ENCODE assay signal across 29 cellular contexts in genomic region chr17:18122991-18123753, GRCh38. TPM values are rescaled to one million over a fixed set of nuclear protein-coding genes. Genes with fewer than 3 reads are reported as not detected.
DNase-seq lines count a peak whose midpoint lies in the region; ATAC-seq, FAIRE-seq and TF ChIP-seq lines count a peak whose summit lies in the region.
"Had no signal": no experiment of that assay in that cellular context is flagged by ENCODE, and none has a peak within 500 bp of the region (broad histone marks: within the 10 kb centered on the region; RNA-seq: fewer than 3 reads in every experiment).

No MANE protein-coding gene starts in this region.

- POLR2A ChIA-PET in HepG2 (lab: Yijun Ruan, JAX), result no interaction called here

- intact Hi-C loops in HepG2 (cut with micrococcal nuclease; ENCODE audit: unreplicated experiment), result no loop called here
- intact Hi-C loops in right lobe of liver (cut with DNase I), result no loop called here

- FAIRE-seq in HepG2 (lab: Jason Lieb, UNC), result no peak

- BruUV-seq in HepG2 (replicated peaks; lab: Mats Ljungman, UMichigan), result no TSS peak

- no peaks in the 10 kb centered on the region for H3K27me3 Mint-ChIP-seq in neural crest cell (ENCODE audit: low read depth)
- H3K27me3 Mint-ChIP-seq: B cell had no signal

- DNase-seq in HepG2 (ENCODE audit: low spot score), result no peak
- no peak for DNase-seq in right lobe of liver
- peak; percentile 25 for DNase-seq in cerebellum (ENCODE audit: low spot score)
- DNase-seq in neural crest cell (ENCODE audit: low read depth, low spot score), result no peak
- no peak for DNase-seq in 8988T
- DNase-seq in T-helper 2 cell, result no peak
- DNase-seq: CD8-positive, alpha-beta T cell; DMS 273 treated with DMSO at 0.1 percent for 48 hours; DND-41; HFFc6; KBM-7; MV-4-11; NCI-H1105; NCI-H1694; NCI-H2029 treated with DMSO at 0.1 percent for 48 hours; NCI-H2171 treated with DMSO at 0.1 percent for 48 hours; NCI-H345; NCI-H524 treated with DMSO at 0.1 percent for 48 hours; NCI-H774; PC-9; SJCRH30 had no signal

- H3K79me2 ChIP-seq in HepG2 (ENCODE audit: insufficient read depth, low read length), result no peaks in the 10 kb centered on the region

- TF ChIP-seq POLR2A in HepG2 (IDR thresholded peaks at IDR 0.05; ENCODE audit: insufficient read depth in 1 of 2, low read depth in 2 of 2, low read length in 2 of 2), result no peak
- no peak for TF ChIP-seq POLR2A in right lobe of liver (IDR thresholded peaks at IDR 0.05)

- CTCF ChIA-PET in HepG2 (lab: Yijun Ruan, JAX; ENCODE audit: low intra/inter-chr PET ratio, low total read pairs), result no interaction called here

- in situ Hi-C loops in HepG2 (cut with HindIII; ENCODE audit: extremely low pct_ligation_motif_present, low pct_unique_long_range_greater_than_20kb), result loop anchor here (25.0 kb wide), 1 partner anchor 111 kb away; no protein-coding TSS in a partner anchor

- no peaks in the 10 kb centered on the region for H3K4me1 Mint-ChIP-seq in neural crest cell
- H3K4me1 Mint-ChIP-seq: B cell had no signal

- TF ChIP-seq EP300 in HepG2 (IDR thresholded peaks at IDR 0.05; ENCODE audit: low read depth in 2 of 2, low read length in 2 of 2), result no peak
- no peak for TF ChIP-seq EP300 in HepG2 (CRISPR knock-in tag; IDR thresholded peaks at IDR 0.05; ENCODE audit: borderline replicate concordance)

- TF ChIP-seq RAD21 in HepG2 (CRISPR knock-in tag; IDR thresholded peaks at IDR 0.05), result no peak

- 76% methylated on average over 8 of the region's 31 CpGs for WGBS in HepG2 (ENCODE audit: low lambda C conversion rate)
- WGBS in right lobe of liver (ENCODE audit: insufficient coverage, low coverage, low lambda C conversion rate, missing lambda C conversion rate), result 93% methylated on average over 9 of the region's 31 CpGs

- peaks cover 6 to 23% of the 10 kb centered on the region in 2 experiments; a peak in 3 of 5 replicates for H3K27me3 ChIP-seq in HepG2 (ENCODE audit: control insufficient read depth in 1 of 2, insufficient read depth in 2 of 2, low read length in 2 of 2)
- no peaks in the 10 kb centered on the region for H3K27me3 ChIP-seq in right lobe of liver
- H3K27me3 ChIP-seq in skeletal muscle tissue (ENCODE audit: control insufficient read depth in 3 of 3, insufficient read depth in 3 of 3, low read length in 3 of 3), result no peaks in the 10 kb centered on the region

- no peak overlapping the region for H3K27ac ChIP-seq in HepG2 (ENCODE audit: extremely low read length, insufficient read depth, low read length)
- H3K27ac ChIP-seq in right lobe of liver, result no peak overlapping the region
- peak overlapping the region; percentile 61 for H3K27ac ChIP-seq in skeletal muscle tissue (ENCODE audit: low read depth, low read length)
- H3K27ac ChIP-seq: C4-2B, PC-9, SJCRH30 had no signal

- H3K4me3 ChIP-seq in HepG2 (replicated peaks in 1 of 3; ENCODE audit: insufficient read depth in 1 of 3, low read depth in 2 of 3, low read length in 3 of 3) (no peak overlapping the region), right lobe of liver (no peak overlapping the region), skeletal muscle tissue (ENCODE audit: low read length in 3 of 3) (peak overlapping the region in 1 of 3 donors; percentile 41)
- H3K4me3 ChIP-seq: HAP-1, PC-9, SJCRH30 had no signal

- H4K20me1 ChIP-seq in HepG2 (ENCODE audit: insufficient read depth, low read length), result no peaks in the 10 kb centered on the region

- no peak overlapping the region for H3K9ac ChIP-seq in HepG2 (ENCODE audit: insufficient read depth, low read depth, low read length)
- H3K9ac ChIP-seq in skeletal muscle tissue (ENCODE audit: low read depth in 1 of 3, low read length in 3 of 3), result peak overlapping the region in 2 of 3 donors; percentile 43 to 70

- H3K4me1 ChIP-seq in HepG2 (ENCODE audit: insufficient read depth, low read length) (peaks cover 3% of the 10 kb centered on the region), right lobe of liver (peaks cover 0 to 2% (median under 1%) of the 10 kb centered on the region in 4 donors), skeletal muscle tissue (ENCODE audit: control insufficient read depth in 3 of 3, insufficient read depth in 3 of 3, low read length in 3 of 3) (peaks cover 17 to 35% (median 24%) of the 10 kb centered on the region in 3 donors)
- H3K4me1 ChIP-seq: HAP-1 had no signal

- H3K4me2 ChIP-seq in HepG2 (ENCODE audit: low read depth, low read length), result no peak overlapping the region
- H3K4me2 ChIP-seq: PC-9 had no signal

- no peaks in the 10 kb centered on the region for H3K9me3 Mint-ChIP-seq in neural crest cell

- H3K9me3 ChIP-seq in HepG2 (ENCODE audit: low read length) (peaks cover 7% of the 10 kb centered on the region), right lobe of liver (no peaks in the 10 kb centered on the region), skeletal muscle tissue (ENCODE audit: control insufficient read depth in 3 of 3, low read length in 3 of 3) (peaks cover 0 to 4% (median 0%) of the 10 kb centered on the region in 3 donors)

- no peak for TF ChIP-seq CTCF in HepG2 (CRISPR knock-in tag; IDR thresholded peaks at IDR 0.05)
- no peak for TF ChIP-seq CTCF in right lobe of liver (IDR thresholded peaks at IDR 0.05)
- no peak for TF ChIP-seq CTCF in neural crest cell (conservative IDR thresholded peaks at IDR 0.05)

- peaks cover 2% of the 10 kb centered on the region for H3K36me3 Mint-ChIP-seq in neural crest cell (ENCODE audit: low read depth)
- H3K36me3 Mint-ChIP-seq: CD8-positive, alpha-beta T cell had no signal

- ATAC-seq in HepG2, result no peak
- no peak for ATAC-seq in right lobe of liver
- no peak for ATAC-seq in HG03378 (IDR thresholded peaks at IDR 0.05; ENCODE audit: unreplicated experiment)
- ATAC-seq: CD8-positive, alpha-beta T cell; Right ventricle myocardium inferior; SK-N-SH treated with all-trans-retinoic acid at 6 μM for 48 hours had no signal

- no peak overlapping the region for H3K4me3 Mint-ChIP-seq in neural crest cell
- H3K4me3 Mint-ChIP-seq: B cell; CD8-positive, alpha-beta T cell; HFFc6 had no signal

- no peaks in the 10 kb centered on the region for H3K36me3 ChIP-seq in HepG2 (replicated peaks in 1 of 2; ENCODE audit: control insufficient read depth in 1 of 2, insufficient read depth in 2 of 2, low read length in 2 of 2)
- H3K36me3 ChIP-seq in right lobe of liver, result no peaks in the 10 kb centered on the region
- H3K36me3 ChIP-seq in skeletal muscle tissue (ENCODE audit: control insufficient read depth in 3 of 3, insufficient read depth in 3 of 3, low read length in 3 of 3), result no peaks in the 10 kb centered on the region
- H3K36me3 ChIP-seq: HAP-1, SJCRH30 had no signal

- H3K27ac Mint-ChIP-seq in neural crest cell (ENCODE audit: unreplicated experiment), result peak overlapping the region; percentile 67
- H3K27ac Mint-ChIP-seq: B cell; CD8-positive, alpha-beta T cell; HFFc6 had no signal

- no peak overlapping the region for H2AFZ ChIP-seq in HepG2 (ENCODE audit: low read length)
- H2AFZ ChIP-seq: PC-9 had no signal

RNA-seq across cellular contexts. Expression of gene MYO15A, which starts 14.6 kb away (rescaled TPM):
- total RNA-seq in HepG2 (2016; rRNA removed; fragmentation: Illumina TruSeq; extraction: Trizol), result 0.07 and 0.18 TPM in 2 replicates
- not detected in 2 replicates for total RNA-seq in HepG2 (2016; cell fraction: cytosol; rRNA removed; fragmentation: Illumina TruSeq; extraction: Trizol; ENCODE audit: low read depth)
- total RNA-seq in HepG2 (2016; cell fraction: insoluble cytoplasmic fraction; rRNA removed; fragmentation: Illumina TruSeq; extraction: Trizol), result 0.11 TPM in 1 of 2 replicates, not detected in the other
- total RNA-seq in HepG2 (2016; cell fraction: membrane; rRNA removed; fragmentation: Illumina TruSeq; extraction: Trizol), result not detected in 2 replicates
- not detected in 2 replicates for total RNA-seq in HepG2 (2016; cell fraction: nucleus; rRNA removed; fragmentation: Illumina TruSeq; extraction: Trizol)
- polyA plus RNA-seq in HepG2 (2011; rRNA removed), result 0.20 and 0.35 TPM in 2 replicates
- polyA plus RNA-seq in HepG2 (2011; cell fraction: cytosol; rRNA removed), result 0.01 and 0.04 TPM in 2 replicates
- polyA plus RNA-seq in HepG2 (2011; cell fraction: nucleus; rRNA removed), result 2.3 and 2.8 TPM in 2 replicates
- polyA plus RNA-seq in HepG2 (2012), result 0.23 and 0.32 TPM in 2 replicates
- polyA plus RNA-seq in HepG2 (2016; cell fraction: cytosol; fragmentation: Illumina TruSeq; extraction: Trizol; ENCODE audit: low read depth), result not detected in 2 replicates
- not detected in 2 replicates for polyA plus RNA-seq in HepG2 (2016; cell fraction: insoluble cytoplasmic fraction; fragmentation: Illumina TruSeq; extraction: Trizol; ENCODE audit: low read depth)
- not detected in 2 replicates for polyA plus RNA-seq in HepG2 (2016; cell fraction: membrane; fragmentation: Illumina TruSeq; extraction: Trizol; ENCODE audit: low read depth)
- polyA plus RNA-seq in HepG2 (2016; cell fraction: nucleus; fragmentation: Illumina TruSeq; extraction: Trizol; ENCODE audit: insufficient read depth, low read depth), result 0.56 and 0.60 TPM in 2 replicates
- 0.02 and 0.28 TPM in 2 replicates for polyA minus RNA-seq in HepG2 (2011; rRNA and poly(A)+ RNA removed; ENCODE audit: low replicate concordance)
- polyA minus RNA-seq in HepG2 (2011; cell fraction: cytosol; rRNA and poly(A)+ RNA removed), result not detected in 2 replicates
- polyA minus RNA-seq in HepG2 (2011; cell fraction: nucleus; rRNA and poly(A)+ RNA removed), result 0.52 and 0.75 TPM in 2 replicates
- total RNA-seq in right lobe of liver, result 1 to 10 TPM in 4 of 6 experiments, under 1 TPM in 2; 0.19 to 6.2 (median 1.5) TPM
- total RNA-seq in cerebellum, result 1.6 TPM
- total RNA-seq in neural crest cell, result 1.3 and 1.6 TPM in 2 replicates
- 0.52 TPM for total RNA-seq in skeletal muscle tissue
- total RNA-seq: LHCN-M2 had no signal

RNA-seq across cellular contexts. Expression of gene DRG2, which starts 35.4 kb away (rescaled TPM):
- total RNA-seq in HepG2 (2016; rRNA removed; fragmentation: Illumina TruSeq; extraction: Trizol) (23.0 and 26.6 TPM in 2 replicates), right lobe of liver (10 to 100 TPM; 10.4 to 28.8 (median 17.3) TPM), cerebellum (20.0 TPM), neural crest cell (40.3 and 41.5 TPM in 2 replicates), skeletal muscle tissue (20.9 TPM)
- total RNA-seq in HepG2 (2016; cell fraction: cytosol; rRNA removed; fragmentation: Illumina TruSeq; extraction: Trizol; ENCODE audit: low read depth), result 34.5 and 35.0 TPM in 2 replicates
- 19.6 and 31.0 TPM in 2 replicates for total RNA-seq in HepG2 (2016; cell fraction: insoluble cytoplasmic fraction; rRNA removed; fragmentation: Illumina TruSeq; extraction: Trizol)
- 18.9 and 21.9 TPM in 2 replicates for total RNA-seq in HepG2 (2016; cell fraction: membrane; rRNA removed; fragmentation: Illumina TruSeq; extraction: Trizol)
- 27.8 and 29.3 TPM in 2 replicates for total RNA-seq in HepG2 (2016; cell fraction: nucleus; rRNA removed; fragmentation: Illumina TruSeq; extraction: Trizol)
- 20.1 and 24.9 TPM in 2 replicates for polyA plus RNA-seq in HepG2 (2011; rRNA removed)
- 16.7 and 20.6 TPM in 2 replicates for polyA plus RNA-seq in HepG2 (2011; cell fraction: cytosol; rRNA removed)
- polyA plus RNA-seq in HepG2 (2011; cell fraction: nucleus; rRNA removed), result 78.3 and 80.8 TPM in 2 replicates
- polyA plus RNA-seq in HepG2 (2012), result 18.5 and 21.7 TPM in 2 replicates
- polyA plus RNA-seq in HepG2 (2016; cell fraction: cytosol; fragmentation: Illumina TruSeq; extraction: Trizol; ENCODE audit: low read depth), result 7.5 and 8.3 TPM in 2 replicates
- 19.2 and 22.3 TPM in 2 replicates for polyA plus RNA-seq in HepG2 (2016; cell fraction: insoluble cytoplasmic fraction; fragmentation: Illumina TruSeq; extraction: Trizol; ENCODE audit: low read depth)
- 10.0 and 11.1 TPM in 2 replicates for polyA plus RNA-seq in HepG2 (2016; cell fraction: membrane; fragmentation: Illumina TruSeq; extraction: Trizol; ENCODE audit: low read depth)
- polyA plus RNA-seq in HepG2 (2016; cell fraction: nucleus; fragmentation: Illumina TruSeq; extraction: Trizol; ENCODE audit: insufficient read depth, low read depth), result 47.8 and 50.0 TPM in 2 replicates
- polyA minus RNA-seq in HepG2 (2011; rRNA and poly(A)+ RNA removed; ENCODE audit: low replicate concordance), result 43.9 and 69.9 TPM in 2 replicates
- 10.0 and 13.9 TPM in 2 replicates for polyA minus RNA-seq in HepG2 (2011; cell fraction: cytosol; rRNA and poly(A)+ RNA removed)
- polyA minus RNA-seq in HepG2 (2011; cell fraction: nucleus; rRNA and poly(A)+ RNA removed), result 46.6 and 47.5 TPM in 2 replicates
